In the genomic region with DNA sequence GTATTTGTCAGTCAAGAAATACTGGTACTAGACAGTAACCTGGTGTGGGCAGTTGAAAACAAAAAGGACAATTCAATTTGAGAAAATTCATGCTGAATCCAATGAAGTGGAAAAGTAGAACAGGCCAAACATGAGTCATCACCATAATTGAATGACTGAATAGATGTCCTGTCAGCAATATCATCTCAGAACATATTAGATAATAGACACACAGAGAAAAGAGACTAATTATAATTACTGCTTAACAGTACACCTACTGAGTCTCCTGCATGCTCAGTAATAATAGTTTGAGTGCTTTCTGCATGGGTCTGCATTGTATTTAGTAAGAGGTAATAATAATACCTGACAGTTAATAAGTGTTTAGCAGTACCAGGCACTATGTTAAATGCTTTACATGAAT, we compare ENCODE assay signal across 13 cellular contexts.
DNase-seq lines count a peak whose midpoint lies in the region; ATAC-seq, FAIRE-seq and TF ChIP-seq lines count a peak whose summit lies in the region.
"Had no signal": no experiment of that assay in that cellular context is flagged by ENCODE, and none has a peak within 500 bp of the region (broad histone marks: within the 10 kb centered on the region; RNA-seq: fewer than 3 reads in every experiment).

No MANE protein-coding gene starts in this region.

- TF ChIP-seq POLR2A in H54 (IDR thresholded peaks at IDR 0.05; ENCODE audit: low read depth, low read length): no peak

- peak; percentile 15 for FAIRE-seq in H54 (lab: Jason Lieb, UNC)

- DNase-seq in A172 (ENCODE audit: low spot score) (peak; percentile 3), H54 (ENCODE audit: insufficient read length, low spot score) (no peak), NCI-H2227 (lab: John Stamatoyannopoulos, UW; ENCODE audit: unreplicated experiment) (peak; percentile 73), epithelial cell of prostate (ENCODE audit: low read depth, low spot score) (no peak), RPMI8226 (no peak)
- no peak for DNase-seq in stimulated activated CD4-positive, alpha-beta T cell treated with anti-CD3 and anti-CD28 coated beads, Interleukin-4, amount 100 ng/mL, for 1 hour
- DNase-seq: activated naive CD4-positive, alpha-beta T cell treated with anti-CD3 and anti-CD28 coated beads, Interleukin-2, amount 50 U/mL, for 16 hours; islet precursor cell; Peyer's patch; tibial artery had no signal

- no peak for ATAC-seq in GM21737 (IDR thresholded peaks at IDR 0.05; ENCODE audit: unreplicated experiment)
- ATAC-seq in HG03025 (IDR thresholded peaks at IDR 0.05; ENCODE audit: low FRiP score, unreplicated experiment): no peak
- ATAC-seq: activated CD4-positive, CD25-positive, alpha-beta regulatory T cell treated with anti-CD3 and anti-CD28 coated beads, Interleukin-2, amount 50 U/mL, for 24 hours had no signal

- peak overlapping the region; percentile 51 for H3K27ac ChIP-seq in epithelial cell of prostate
- H3K27ac ChIP-seq: Peyer's patch, tibial artery had no signal

Comparison
In these comparisons a context has a peak if more than half of its experiments do, and no peak if none do; other contexts are left out.
1. DNase-seq: peak in A172 (single experiment) and NCI-H2227 (single experiment); none in H54 (single experiment), epithelial cell of prostate (single experiment), stimulated activated CD4-positive, alpha-beta T cell treated with anti-CD3 and anti-CD28 coated beads, Interleukin-4, amount 100 ng/mL, for 1 hour (single experiment) and RPMI8226 (single experiment).